ENCODE assay signal across 19 cellular contexts in the genomic region with DNA sequence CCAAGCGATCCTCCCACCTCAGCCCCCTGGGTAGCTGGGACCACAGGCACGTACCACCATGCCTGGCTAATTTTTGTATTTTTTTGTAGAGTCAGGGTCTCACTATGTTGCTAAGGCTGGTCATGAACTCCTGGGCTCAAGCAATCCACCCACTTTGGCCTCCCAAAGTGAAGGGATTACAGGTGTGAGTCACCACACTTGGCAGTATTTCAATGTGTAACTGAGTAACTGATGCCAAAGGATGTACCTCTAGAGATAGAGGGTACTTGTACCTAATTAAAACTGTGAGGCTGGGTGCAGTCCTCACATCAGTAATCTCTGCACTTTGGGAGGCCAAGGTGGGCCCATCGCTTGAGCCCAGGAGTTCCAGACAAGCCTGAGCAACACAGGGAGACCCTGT.
DNase-seq lines count a peak whose midpoint lies in the region; ATAC-seq and TF ChIP-seq lines count a peak whose summit lies in the region.
"Had no signal": no experiment of that assay in that cellular context is flagged by ENCODE, and none has a peak within 500 bp of the region (broad histone marks: within the 10 kb centered on the region; RNA-seq: fewer than 3 reads in every experiment).

No MANE protein-coding gene starts in this region.

- no peaks in the 10 kb centered on the region for H3K4me1 ChIP-seq in foreskin keratinocyte
- H3K4me1 ChIP-seq: SJCRH30 had no signal

- POLR2A ChIA-PET in activated CD4-positive, alpha-beta T cell treated with anti-CD3 and anti-CD28 coated beads, Interleukin-2, amount 10 ng/mL, durations not matched to agents 7 days and 5 days (lab: Charles Lee), result no interaction called here
- POLR2A ChIA-PET in RWPE1 (lab: Yijun Ruan, JAX; ENCODE audit: low non-redundant PET), result no interaction called here

- H3K9me3 Mint-ChIP-seq in activated CD4-positive, alpha-beta T cell treated with anti-CD3 and anti-CD28 coated beads, Interleukin-2, amount 10 ng/mL, durations not matched to agents 7 days and 5 days, result no peaks in the 10 kb centered on the region
- H3K9me3 Mint-ChIP-seq: CD4-positive, alpha-beta T cell had no signal

- no peaks in the 10 kb centered on the region for H3K4me1 Mint-ChIP-seq in activated CD4-positive, alpha-beta T cell treated with anti-CD3 and anti-CD28 coated beads, Interleukin-2, amount 10 ng/mL, durations not matched to agents 7 days and 5 days
- H3K4me1 Mint-ChIP-seq: B cell had no signal

- peaks cover 2% of the 10 kb centered on the region for H3K36me3 Mint-ChIP-seq in activated CD4-positive, alpha-beta T cell treated with anti-CD3 and anti-CD28 coated beads, Interleukin-2, amount 10 ng/mL, durations not matched to agents 7 days and 5 days (ENCODE audit: low read depth)

- no peaks in the 10 kb centered on the region for H3K27me3 Mint-ChIP-seq in activated CD4-positive, alpha-beta T cell treated with anti-CD3 and anti-CD28 coated beads, Interleukin-2, amount 10 ng/mL, durations not matched to agents 7 days and 5 days
- H3K27me3 Mint-ChIP-seq: B cell; CD4-positive, alpha-beta T cell had no signal

- DNase-seq in EL (peak; percentile 48), LHCN-M2 (ENCODE audit: low read depth) (peak; percentile 34), T1000 (lab: John Stamatoyannopoulos, UW) (peak; percentile 10), foreskin keratinocyte (peak in 1 of 2 donors; percentile 22), anterior cingulate cortex (lab: John Stamatoyannopoulos, UW) (no peak), left lobe of liver (ENCODE audit: low spot score) (no peak), RWPE1 (ENCODE audit: low spot score) (no peak)
- no peak for DNase-seq in activated CD4-positive, alpha-beta T cell treated with anti-CD3 and anti-CD28 coated beads, Interleukin-2, amount 10 ng/mL, durations not matched to agents 7 days and 5 days
- DNase-seq: Calu3; CD4-positive, alpha-beta T cell; GDM1; NCI-H1092 treated with DMSO at 0.1 percent for 48 hours; NCI-H1694 treated with DMSO at 0.1 percent for 48 hours; NCI-H446 treated with DMSO at 0.1 percent for 48 hours; NCI-H774; RPMI8226; SJCRH30 had no signal

- no peak overlapping the region for H3K4me3 Mint-ChIP-seq in activated CD4-positive, alpha-beta T cell treated with anti-CD3 and anti-CD28 coated beads, Interleukin-2, amount 10 ng/mL, durations not matched to agents 7 days and 5 days
- H3K4me3 Mint-ChIP-seq: B cell; CD4-positive, alpha-beta T cell had no signal

- CTCF ChIA-PET in activated CD4-positive, alpha-beta T cell treated with anti-CD3 and anti-CD28 coated beads, Interleukin-2, amount 10 ng/mL, durations not matched to agents 7 days and 5 days (lab: Charles Lee), result interaction anchor here (1.6 kb wide), 1 partner anchor 21 kb away, joined by 3 read pairs; no protein-coding TSS in a partner anchor
- CTCF ChIA-PET in RWPE1 (lab: Yijun Ruan, JAX), result interaction anchor here (0.7 to 0.8 kb wide), 2 partner anchors 23 to 58 kb away, joined by 3 to 4 read pairs; no protein-coding TSS in a partner anchor

- TF ChIP-seq CTCF in foreskin keratinocyte (conservative IDR thresholded peaks at IDR 0.05) (no peak), RWPE1 (conservative IDR thresholded peaks at IDR 0.05; ENCODE audit: low read depth) (no peak)

- H3K27me3 ChIP-seq in foreskin keratinocyte, result no peaks in the 10 kb centered on the region
- H3K27me3 ChIP-seq: SJCRH30 had no signal

- ATAC-seq in foreskin keratinocyte, result peak; percentile 41
- no peak for ATAC-seq in left lobe of liver
- ATAC-seq: K562 had no signal

- H3K27ac Mint-ChIP-seq in activated CD4-positive, alpha-beta T cell treated with anti-CD3 and anti-CD28 coated beads, Interleukin-2, amount 10 ng/mL, durations not matched to agents 7 days and 5 days, result no peak overlapping the region
- H3K27ac Mint-ChIP-seq: B cell; CD4-positive, alpha-beta T cell had no signal

- H3K27ac ChIP-seq in foreskin keratinocyte (no peak overlapping the region), RWPE1 (no peak overlapping the region)
- H3K27ac ChIP-seq: SJCRH30 had no signal

Comparison
In these comparisons a context has a peak if more than half of its experiments do, and no peak if none do; other contexts are left out.
1. DNase-seq: peak in EL (single experiment), LHCN-M2 (single experiment) and T1000 (single experiment); none in anterior cingulate cortex (0 of 58), left lobe of liver (single experiment), activated CD4-positive, alpha-beta T cell treated with anti-CD3 and anti-CD28 coated beads, Interleukin-2, amount 10 ng/mL, durations not matched to agents 7 days and 5 days (single experiment) and RWPE1 (single experiment).